ENCODE assay signal across 8 cellular contexts in the genomic region with DNA sequence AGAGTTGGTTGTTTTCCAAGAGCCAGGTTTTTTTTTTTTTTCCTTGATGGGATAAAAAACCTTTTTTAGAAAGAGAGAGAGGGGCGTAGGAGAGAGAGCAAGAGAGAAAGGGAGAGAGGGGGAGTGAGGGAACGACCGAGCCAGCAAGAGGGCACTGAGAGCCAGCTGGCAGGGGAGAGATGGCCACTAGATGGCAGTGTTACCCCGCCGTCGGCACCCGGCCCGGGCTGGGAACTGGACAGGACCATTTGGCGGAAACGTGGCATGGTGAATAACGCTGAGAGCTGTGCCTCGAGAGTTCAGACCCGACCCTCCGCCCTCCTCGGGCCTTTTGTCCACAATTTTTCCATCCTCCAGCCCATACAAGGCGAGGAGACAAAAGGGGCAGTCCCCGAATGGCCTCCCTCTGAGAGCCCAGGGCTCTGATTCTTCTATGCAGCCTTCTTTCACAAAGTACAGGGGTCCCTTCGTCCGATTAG.
DNase-seq lines count a peak whose midpoint lies in the region; ATAC-seq and TF ChIP-seq lines count a peak whose summit lies in the region.

No MANE protein-coding gene starts in this region.

- dilution Hi-C loops in mammary epithelial cell (cut with HindIII; ENCODE audit: low sequenced_read_pairs): no loop called here

- no peak overlapping the region for H3K27ac ChIP-seq in VCaP
- H3K27ac ChIP-seq in mammary epithelial cell (ENCODE audit: insufficient read depth, low read depth, low read length): no peak overlapping the region

- no peaks in the 10 kb centered on the region for H3K27me3 ChIP-seq in mammary epithelial cell (ENCODE audit: insufficient read depth, low read length)

- no peaks in the 10 kb centered on the region for H4K20me1 ChIP-seq in mammary epithelial cell (ENCODE audit: insufficient read depth, low read length)

- H3K9me3 ChIP-seq in mammary epithelial cell (replicated peaks; ENCODE audit: insufficient read depth, low read length): no peaks in the 10 kb centered on the region

- DNase-seq in ACHN: peak; percentile 84
- DNase-seq in NCI-H2107 treated with DMSO at 0.1 percent for 48 hours (lab: John Stamatoyannopoulos, UW; ENCODE audit: unreplicated experiment): peak; percentile 65
- DNase-seq in mammary epithelial cell: peak; percentile 58
- DNase-seq in inferior parietal cortex (ENCODE audit: extremely low spot score): peak; percentile 91
- DNase-seq in stimulated activated CD4-positive, alpha-beta T cell treated with anti-CD3 and anti-CD28 coated beads, Interleukin-12 subunit alpha, Interleukin-12 subunit beta, amount 100 ng/mL, for 24 hours (ENCODE audit: low read depth in 2 of 2): peak; percentile 61 to 84

- in situ Hi-C loops in ACHN (cut with HindIII; ENCODE audit: low pct_ligation_motif_present, low pct_unique_long_range_greater_than_20kb, low sequenced_read_pairs) (no loop called here), mammary epithelial cell (cut with MboI; ENCODE audit: low sequenced_read_pairs in 2 of 2) (loop anchor here in 1 of 2 donors (25.0 kb wide), 1 partner anchor 677 kb away; no protein-coding TSS in a partner anchor)

- H2AFZ ChIP-seq in mammary epithelial cell (ENCODE audit: low read depth, low read length): peak overlapping the region; percentile 76

- ATAC-seq in GM18858 (IDR thresholded peaks at IDR 0.05; ENCODE audit: unreplicated experiment) (peak; percentile 83), HG03066 (IDR thresholded peaks at IDR 0.05; ENCODE audit: low read depth, unreplicated experiment) (peak; percentile 85)

- peak overlapping the region; percentile 5 to 25 (median 24) for H3K4me3 ChIP-seq in mammary epithelial cell (replicated peaks in 1 of 3; ENCODE audit: insufficient read depth in 1 of 3, low read depth in 2 of 3, low read length in 3 of 3)

- H3K79me2 ChIP-seq in mammary epithelial cell (ENCODE audit: insufficient read depth, low read length): no peaks in the 10 kb centered on the region

- CTCF ChIA-PET in mammary epithelial cell (lab: Charles Lee; ENCODE audit: low non-redundant PET): interaction anchor here (0.6 to 0.7 kb wide), 2 partner anchors 742 to 1916 kb away, joined by 3 to 6 read pairs; no protein-coding TSS in a partner anchor

- 0% methylated on average over 5 of the region's 19 CpGs for WGBS in mammary epithelial cell (ENCODE audit: low coverage, missing lambda C conversion rate)

- TF ChIP-seq CTCF in VCaP (conservative IDR thresholded peaks at IDR 0.05): peak; percentile 92
- peak; percentile 65 to 96 for TF ChIP-seq CTCF in mammary epithelial cell (conservative IDR thresholded peaks at IDR 0.05 in 1 of 2, IDR thresholded peaks at IDR 0.05 in 1 of 2; ENCODE audit: extremely low read depth in 1 of 2, insufficient read depth in 1 of 2, low read depth in 1 of 2, low read length in 2 of 2)

- intact Hi-C loops in mammary epithelial cell (cut with micrococcal nuclease): loop anchor here (1.0 to 5.0 kb wide), 4 partner anchors 38 to 812 kb away; no protein-coding TSS in a partner anchor

- no peaks in the 10 kb centered on the region for H3K36me3 ChIP-seq in mammary epithelial cell (ENCODE audit: insufficient read depth, low read length)

- H3K4me1 ChIP-seq in mammary epithelial cell (ENCODE audit: insufficient read depth, low read length): peaks cover 3% of the 10 kb centered on the region

- H3K4me2 ChIP-seq in mammary epithelial cell (ENCODE audit: insufficient read depth, low read depth, low read length): peak overlapping the region; percentile 74

- BruUV-seq in mammary epithelial cell (replicated peaks; lab: Mats Ljungman, UMichigan): no TSS peak

- H3K9ac ChIP-seq in mammary epithelial cell (ENCODE audit: insufficient read depth, low read length): no peak overlapping the region
